In the genomic region with DNA sequence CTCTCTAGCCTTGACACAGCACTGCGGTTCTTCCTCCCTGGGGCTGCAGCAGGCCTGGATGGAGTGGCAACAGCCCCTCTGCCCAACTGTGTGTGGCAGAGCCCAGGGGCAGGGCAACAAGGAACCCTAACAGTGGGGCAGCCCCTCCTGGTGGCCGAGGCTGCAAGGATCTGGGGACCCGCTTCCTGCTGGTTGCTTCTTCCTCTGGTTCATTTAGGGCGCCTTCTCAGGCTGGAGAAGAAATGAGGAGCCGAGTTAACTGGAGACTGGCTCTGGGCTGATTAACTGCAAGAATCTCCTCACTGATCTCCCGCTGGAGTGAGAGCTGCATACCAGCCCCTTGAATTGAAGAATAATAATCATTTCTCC, we compare ENCODE assay signal across 12 cellular contexts.
DNase-seq lines count a peak whose midpoint lies in the region; ATAC-seq, FAIRE-seq and TF ChIP-seq lines count a peak whose summit lies in the region.
"Had no signal": no experiment of that assay in that cellular context is flagged by ENCODE, and none has a peak within 500 bp of the region (broad histone marks: within the 10 kb centered on the region; RNA-seq: fewer than 3 reads in every experiment).

No MANE protein-coding gene starts in this region.

- DNase-seq in AG04450 (ENCODE audit: low read depth, low spot score) (no peak), HT-29 (ENCODE audit: low spot score) (peak; percentile 17), dermis blood vessel endothelial cell (peak; percentile 31), RCC 7860 (ENCODE audit: low spot score) (no peak), amniotic stem cell (lab: John Stamatoyannopoulos, UW) (no peak)
- DNase-seq: anterior cingulate cortex, glutamatergic neuron, NCI-H2171 had no signal

- H3K27me3 ChIP-seq in AG04450 (ENCODE audit: control insufficient read depth, insufficient read depth, low read length) (no peaks in the 10 kb centered on the region), muscle layer of colon (ENCODE audit: control insufficient read depth in 1 of 2, insufficient read depth in 2 of 2, low read length in 2 of 2) (no peaks in the 10 kb centered on the region)

- peak; percentile 16 for TF ChIP-seq CTCF in AG04450 (IDR thresholded peaks at IDR 0.05; ENCODE audit: low read depth, low read length)

- CTCF ChIA-PET in AG04450 (lab: Charles Lee) = interaction anchor here (1.0 kb wide), 1 partner anchor 19 kb away, joined by 3 read pairs; no protein-coding TSS in a partner anchor

- ATAC-seq in GM19328 (IDR thresholded peaks at IDR 0.05; ENCODE audit: unreplicated experiment) (no peak), HG03139 (IDR thresholded peaks at IDR 0.05; ENCODE audit: unreplicated experiment) (no peak)

- POLR2A ChIA-PET in AG04450 (lab: Yijun Ruan, JAX) = no interaction called here

- H3K9me3 ChIP-seq in AG04450 (ENCODE audit: control insufficient read depth, insufficient read depth, low read length) = no peaks in the 10 kb centered on the region; the same call in 1 of the 2 replicates
- no peaks in the 10 kb centered on the region for H3K9me3 ChIP-seq in muscle layer of colon (ENCODE audit: low read length)

- peaks cover 43% of the 10 kb centered on the region for H3K4me1 ChIP-seq in muscle layer of colon (ENCODE audit: insufficient read depth, low read length)

- H3K9ac ChIP-seq in muscle layer of colon (ENCODE audit: low read length) = peak overlapping the region; percentile 79

- H3K27ac ChIP-seq in AG04450 (ENCODE audit: low read depth, low read length) (no peak overlapping the region), muscle layer of colon (ENCODE audit: low read depth, low read length) (peak overlapping the region; percentile 64)
- H3K27ac ChIP-seq: SK-N-MC had no signal

- no peaks in the 10 kb centered on the region for H3K36me3 ChIP-seq in muscle layer of colon (ENCODE audit: insufficient read depth, low read length)

- no peak overlapping the region for H3K4me3 ChIP-seq in AG04450 (ENCODE audit: low read depth, low read length)
- H3K4me3 ChIP-seq in muscle layer of colon (ENCODE audit: low read depth in 1 of 2, low read length in 2 of 2) = peak overlapping the region in 1 of 2 donors; percentile 11
- H3K4me3 ChIP-seq: SK-N-MC had no signal

- no peak for FAIRE-seq in RCC 7860 (lab: Jason Lieb, UNC)

Comparison
In these comparisons a context has a peak if more than half of its experiments do, and no peak if none do; other contexts are left out.
1. DNase-seq: peak in HT-29 (single experiment) and dermis blood vessel endothelial cell (single experiment); none in AG04450 (single experiment), RCC 7860 (single experiment) and amniotic stem cell (single experiment).